Comparison of ENCODE assay signal across 20 cellular contexts in the genomic region with DNA sequence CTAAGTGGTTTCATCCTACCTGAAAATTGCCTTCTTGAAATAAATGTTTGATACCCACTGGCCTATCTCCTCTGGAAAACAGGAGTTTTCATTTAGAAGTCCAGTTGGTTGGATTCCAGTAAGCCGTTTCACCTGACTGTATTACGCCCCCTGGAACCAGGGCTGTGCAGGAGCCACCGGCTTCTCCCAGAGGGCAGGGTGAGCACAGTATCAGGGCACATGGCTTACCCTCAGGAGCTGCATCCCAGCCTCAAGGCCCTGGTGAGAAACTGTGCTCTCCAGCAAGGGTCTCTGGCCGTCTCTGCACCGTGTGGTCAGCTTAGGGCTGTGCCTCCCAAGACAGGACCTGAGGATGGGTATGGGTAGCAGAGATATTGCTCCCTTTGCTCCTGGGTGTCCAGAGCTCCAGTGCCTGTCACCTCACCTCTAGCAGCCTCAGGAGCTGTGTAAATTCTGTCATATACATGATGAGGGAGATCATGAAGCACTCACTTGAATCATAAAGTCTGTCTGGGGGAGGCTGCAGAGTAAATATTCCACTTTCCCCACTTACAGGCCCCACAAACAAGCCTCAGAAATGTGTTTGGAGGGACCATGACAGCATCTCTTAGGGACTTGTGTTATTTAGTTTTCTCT.
DNase-seq lines count a peak whose midpoint lies in the region; ATAC-seq, FAIRE-seq and TF ChIP-seq lines count a peak whose summit lies in the region.
"Had no signal": no experiment of that assay in that cellular context is flagged by ENCODE, and none has a peak within 500 bp of the region (broad histone marks: within the 10 kb centered on the region; RNA-seq: fewer than 3 reads in every experiment).

No MANE protein-coding gene starts in this region.

- TF ChIP-seq CTCF in GM23338 (conservative IDR thresholded peaks at IDR 0.05; ENCODE audit: low read depth in 2 of 2) (peak in 1 of 2 experiments; percentile 29; a peak in 2 of 4 replicates), H1 (IDR thresholded peaks at IDR 0.05; ENCODE audit: control extremely low read depth in 1 of 3, insufficient read depth in 1 of 3, low read depth in 1 of 3, low read length in 3 of 3) (no peak)

- peaks cover 23% of the 10 kb centered on the region for H3K4me1 Mint-ChIP-seq in activated CD4-positive, alpha-beta memory T cell treated with anti-CD3 and anti-CD28 coated beads for 36 hours (ENCODE audit: low read depth)
- H3K4me1 Mint-ChIP-seq in activated CD4-positive, alpha-beta memory T cell treated with anti-CD3 and anti-CD28 coated beads, Interleukin-2, amount 10 ng/mL, durations not matched to agents 7 days and 5 days: peaks cover 14% of the 10 kb centered on the region
- peaks cover 8% of the 10 kb centered on the region; the same call in 2 of the 3 replicates for H3K4me1 Mint-ChIP-seq in GM23338
- H3K4me1 Mint-ChIP-seq in stimulated activated memory B cell treated with anti-CD40 and anti-IgM and Interleukin-4, amounts not matched to agents 10 μg/mL and 1 μg/mL and 100 μg/mL, for 72 hours: peaks cover 36% of the 10 kb centered on the region
- peaks cover 15% of the 10 kb centered on the region for H3K4me1 Mint-ChIP-seq in activated naive CD4-positive, alpha-beta T cell treated with anti-CD3 and anti-CD28 coated beads for 36 hours (ENCODE audit: low read depth)

- 0 out of 4 replicates have a peak, but pooled peaks of 1 of the 2 experiments have one; percentile 7 for TF ChIP-seq RAD21 in H1 (IDR thresholded peaks at IDR 0.05 in 1 of 2, conservative IDR thresholded peaks at IDR 0.05 in 1 of 2; ENCODE audit: low read depth in 2 of 2, low read length in 2 of 2)

- H2BK120ac ChIP-seq in H1 (replicated peaks; ENCODE audit: low read depth, low read length): no peak overlapping the region

- H3K4me3 Mint-ChIP-seq in activated CD4-positive, alpha-beta memory T cell treated with anti-CD3 and anti-CD28 coated beads for 36 hours: no peak overlapping the region
- H3K4me3 Mint-ChIP-seq in activated CD4-positive, alpha-beta memory T cell treated with anti-CD3 and anti-CD28 coated beads, Interleukin-2, amount 10 ng/mL, durations not matched to agents 7 days and 5 days: no peak overlapping the region
- no peak overlapping the region for H3K4me3 Mint-ChIP-seq in GM23338
- no peak overlapping the region for H3K4me3 Mint-ChIP-seq in stimulated activated memory B cell treated with anti-CD40 and anti-IgM and Interleukin-4, amounts not matched to agents 10 μg/mL and 1 μg/mL and 100 μg/mL, for 72 hours
- H3K4me3 Mint-ChIP-seq in activated naive CD4-positive, alpha-beta T cell treated with anti-CD3 and anti-CD28 coated beads for 36 hours: no peak overlapping the region

- H4K5ac ChIP-seq in H1 (ENCODE audit: insufficient read length, low read depth, low read length): no peak overlapping the region

- H3K4me1 ChIP-seq in GM23338 (ENCODE audit: insufficient read depth): no peaks in the 10 kb centered on the region
- peaks cover 0 to 2% (median 0%) of the 10 kb centered on the region in 4 experiments; a peak in 1 of 7 replicates for H3K4me1 ChIP-seq in H1 (replicated peaks in 1 of 4; ENCODE audit: control insufficient read depth in 3 of 4, insufficient read depth in 4 of 4, low read length in 3 of 4)
- H3K4me1 ChIP-seq: HAP-1 had no signal

- no peak overlapping the region for H2BK20ac ChIP-seq in H1 (ENCODE audit: low read length)

- peaks cover 2% of the 10 kb centered on the region for H3K36me3 Mint-ChIP-seq in activated CD4-positive, alpha-beta memory T cell treated with anti-CD3 and anti-CD28 coated beads for 36 hours
- H3K36me3 Mint-ChIP-seq in activated CD4-positive, alpha-beta memory T cell treated with anti-CD3 and anti-CD28 coated beads, Interleukin-2, amount 10 ng/mL, durations not matched to agents 7 days and 5 days (ENCODE audit: low read depth): peaks cover 3% of the 10 kb centered on the region
- H3K36me3 Mint-ChIP-seq in GM23338 (ENCODE audit: low read depth): no peaks in the 10 kb centered on the region
- H3K36me3 Mint-ChIP-seq in stimulated activated memory B cell treated with anti-CD40 and anti-IgM and Interleukin-4, amounts not matched to agents 10 μg/mL and 1 μg/mL and 100 μg/mL, for 72 hours: peaks cover 10% of the 10 kb centered on the region
- peaks cover 5% of the 10 kb centered on the region for H3K36me3 Mint-ChIP-seq in activated naive CD4-positive, alpha-beta T cell treated with anti-CD3 and anti-CD28 coated beads for 36 hours (ENCODE audit: low read depth)

- H3K27me3 ChIP-seq in GM23338 (ENCODE audit: insufficient read depth) (no peaks in the 10 kb centered on the region), H1 (replicated peaks in 1 of 4; ENCODE audit: control insufficient read depth in 3 of 4, extremely low read depth in 1 of 4, insufficient read depth in 3 of 4, low read length in 3 of 4) (no peaks in the 10 kb centered on the region)
- H3K27me3 ChIP-seq: BLaER1 had no signal

- H3K36me3 ChIP-seq in GM23338 (ENCODE audit: insufficient read depth) (no peaks in the 10 kb centered on the region), H1 (ENCODE audit: control insufficient read depth in 2 of 4, insufficient read depth in 4 of 4, low read length in 3 of 4) (no peaks in the 10 kb centered on the region; a peak in 1 of 8 replicates)
- H3K36me3 ChIP-seq: HAP-1 had no signal

- H3K9me3 ChIP-seq in H1 (ENCODE audit: insufficient read depth in 2 of 2, low read depth in 1 of 2, low read length in 1 of 2): no peaks in the 10 kb centered on the region
- H3K9me3 ChIP-seq: BLaER1, HAP-1 had no signal

- DNase-seq in activated CD4-positive, alpha-beta memory T cell treated with anti-CD3 and anti-CD28 coated beads for 36 hours: no peak
- DNase-seq in activated CD4-positive, alpha-beta memory T cell treated with anti-CD3 and anti-CD28 coated beads, Interleukin-2, amount 10 ng/mL, durations not matched to agents 7 days and 5 days: no peak
- DNase-seq in GM23338 (ENCODE audit: low spot score) (no peak), H1 (ENCODE audit: low read depth in 1 of 2, low spot score in 2 of 2) (no peak), kidney glomerular epithelial cell (lab: John Stamatoyannopoulos, UW) (no peak), NCI-H146 (lab: John Stamatoyannopoulos, UW) (no peak)
- no peak for DNase-seq in activated naive CD4-positive, alpha-beta T cell treated with anti-CD3 and anti-CD28 coated beads for 36 hours
- DNase-seq: CD8-positive, alpha-beta memory T cell; DND-41; Kasumi-1; NCI-H1105 treated with DMSO at 0.1 percent for 48 hours; NCI-H187; NCI-H526 treated with DMSO at 0.1 percent for 48 hours; Right ventricle myocardium superior had no signal

- no peak overlapping the region for H3K9ac ChIP-seq in H1 (replicated peaks in 1 of 4; ENCODE audit: extremely low read depth in 1 of 4, low read depth in 3 of 4, low read length in 3 of 4)
- H3K9ac ChIP-seq: BLaER1 had no signal

- H4K20me1 ChIP-seq in GM23338 (replicated peaks; ENCODE audit: insufficient read depth): no peaks in the 10 kb centered on the region; the same call in 1 of the 2 replicates
- peaks cover 0 to 1% of the 10 kb centered on the region in 2 experiments for H4K20me1 ChIP-seq in H1 (replicated peaks in 1 of 2; ENCODE audit: control insufficient read depth in 1 of 2, insufficient read depth in 2 of 2, low read length in 2 of 2)
- H4K20me1 ChIP-seq: BLaER1 had no signal

- H2BK15ac ChIP-seq in H1 (ENCODE audit: low read length): no peak overlapping the region

- CTCF ChIA-PET in activated CD4-positive, alpha-beta memory T cell treated with anti-CD3 and anti-CD28 coated beads for 36 hours (lab: Charles Lee): interaction anchor here (0.5 to 2.7 kb wide), 4 partner anchors 11 to 264 kb away, joined by 3 to 10 read pairs (median 4); no protein-coding TSS in a partner anchor
- CTCF ChIA-PET in activated CD4-positive, alpha-beta memory T cell treated with anti-CD3 and anti-CD28 coated beads, Interleukin-2, amount 10 ng/mL, durations not matched to agents 7 days and 5 days (lab: Charles Lee): interaction anchor here (1.2 kb wide), 1 partner anchor 758 kb away, joined by 3 read pairs; no protein-coding TSS in a partner anchor
- CTCF ChIA-PET in H1 (lab: Charles Lee; ENCODE audit: partially characterized antibody): interaction anchor here (1.1 to 1.5 kb wide), 5 partner anchors 11 to 304 kb away, joined by 3 to 8 read pairs (median 3); no protein-coding TSS in a partner anchor
- CTCF ChIA-PET in activated naive CD4-positive, alpha-beta T cell treated with anti-CD3 and anti-CD28 coated beads for 36 hours (lab: Charles Lee): interaction anchor here (0.8 to 1.0 kb wide), 2 partner anchors 24 to 26 kb away, joined by 3 read pairs; no protein-coding TSS in a partner anchor

- no peak overlapping the region for H3K14ac ChIP-seq in H1 (ENCODE audit: insufficient read length)

- intact Hi-C loops in activated CD4-positive, alpha-beta memory T cell treated with anti-CD3 and anti-CD28 coated beads for 36 hours (cut with micrococcal nuclease): loop anchor here (5.0 kb wide), 1 partner anchor 105 kb away; no protein-coding TSS in a partner anchor
- intact Hi-C loops in activated naive CD4-positive, alpha-beta T cell treated with anti-CD3 and anti-CD28 coated beads for 36 hours (cut with micrococcal nuclease): no loop called here

- H3K79me2 ChIP-seq in GM23338 (replicated peaks; ENCODE audit: insufficient read depth): no peaks in the 10 kb centered on the region
- no peaks in the 10 kb centered on the region for H3K79me2 ChIP-seq in H1 (ENCODE audit: control insufficient read depth in 1 of 2, insufficient read depth in 2 of 2, low read length in 2 of 2)

- H3K4me3 ChIP-seq in GM23338: no peak overlapping the region
- H3K4me3 ChIP-seq in H1 (ENCODE audit: extremely low read depth in 1 of 4, insufficient read depth in 2 of 4, low read depth in 3 of 4, low read length in 4 of 4): no peak overlapping the region
- H3K4me3 ChIP-seq: BLaER1, HAP-1 had no signal

- H2AFZ ChIP-seq in GM23338 (no peak overlapping the region), H1 (ENCODE audit: low read length) (no peak overlapping the region)

- FAIRE-seq in H1 (lab: Jason Lieb, UNC): no peak
- FAIRE-seq: D721Med, G401.6, RCC 7860 had no signal

- H3K27ac ChIP-seq in GM23338 (ENCODE audit: low read depth) (no peak overlapping the region), H1 (ENCODE audit: low read depth, low read length) (0 out of 2 replicates have a peak overlapping the region, but pooled peaks have one; percentile 33)
- H3K27ac ChIP-seq: BLaER1 had no signal

- TF ChIP-seq POLR2A in H1 (IDR thresholded peaks at IDR 0.05; ENCODE audit: control extremely low read depth in 1 of 2, low read depth in 2 of 2, low read length in 2 of 2): no peak

- 0 out of 2 replicates have a peak, but pooled peaks cover 2% of the 10 kb centered on the region for H3F3A ChIP-seq in GM23338 (replicated peaks; ENCODE audit: low read depth)

- peak overlapping the region; percentile 54 for H3K27ac Mint-ChIP-seq in activated CD4-positive, alpha-beta memory T cell treated with anti-CD3 and anti-CD28 coated beads for 36 hours
- no peak overlapping the region for H3K27ac Mint-ChIP-seq in activated CD4-positive, alpha-beta memory T cell treated with anti-CD3 and anti-CD28 coated beads, Interleukin-2, amount 10 ng/mL, durations not matched to agents 7 days and 5 days
- no peak overlapping the region for H3K27ac Mint-ChIP-seq in GM23338
- peak overlapping the region; percentile 83 for H3K27ac Mint-ChIP-seq in stimulated activated memory B cell treated with anti-CD40 and anti-IgM and Interleukin-4, amounts not matched to agents 10 μg/mL and 1 μg/mL and 100 μg/mL, for 72 hours
- no peak overlapping the region for H3K27ac Mint-ChIP-seq in activated naive CD4-positive, alpha-beta T cell treated with anti-CD3 and anti-CD28 coated beads for 36 hours

- H4K91ac ChIP-seq in H1 (replicated peaks; ENCODE audit: insufficient read length, low read length): no peak overlapping the region

- no peaks in the 10 kb centered on the region for H3K23me2 ChIP-seq in H1 (ENCODE audit: low read depth, low read length)

- H3K56ac ChIP-seq in H1 (replicated peaks; ENCODE audit: insufficient read length, low read depth, low read length): no peak overlapping the region

- no peak for TF ChIP-seq EP300 in H1 (IDR thresholded peaks at IDR 0.05; ENCODE audit: borderline replicate concordance in 1 of 2, low read depth in 2 of 2, low read length in 2 of 2)

- H2AK5ac ChIP-seq in H1 (ENCODE audit: low read depth, low read length): no peak overlapping the region

- 87% methylated on average over 5 of the region's 5 CpGs; no CpG with 5 or more reads in 1 of the 2 experiments for WGBS in H1 (ENCODE audit: extremely low coverage in 1 of 2, insufficient coverage in 1 of 2, insufficient read length in 1 of 2, insufficient replicate concordance in 2 of 2, low coverage in 1 of 2, low lambda C conversion rate in 2 of 2, missing lambda C conversion rate in 1 of 2), 2 experiments

- no peak overlapping the region for H2BK12ac ChIP-seq in H1 (ENCODE audit: low read depth, low read length)

- no peak overlapping the region for H3K23ac ChIP-seq in H1 (ENCODE audit: insufficient read length)

- ATAC-seq in GM23338: peak; percentile 56
- no peak for ATAC-seq in stimulated activated memory B cell treated with anti-CD40 and anti-IgM and Interleukin-4, amounts not matched to agents 10 μg/mL and 1 μg/mL and 100 μg/mL, for 72 hours

- no peaks in the 10 kb centered on the region for H3K9me2 ChIP-seq in GM23338 (ENCODE audit: insufficient read depth)

- H3K18ac ChIP-seq in H1 (ENCODE audit: extremely low read depth, low read length): no peak overlapping the region

- no peak overlapping the region for H3K4ac ChIP-seq in H1 (replicated peaks; ENCODE audit: insufficient read length, low read depth, low read length)

- H3K27me3 Mint-ChIP-seq in activated CD4-positive, alpha-beta memory T cell treated with anti-CD3 and anti-CD28 coated beads for 36 hours: no peaks in the 10 kb centered on the region
- H3K27me3 Mint-ChIP-seq in activated CD4-positive, alpha-beta memory T cell treated with anti-CD3 and anti-CD28 coated beads, Interleukin-2, amount 10 ng/mL, durations not matched to agents 7 days and 5 days: no peaks in the 10 kb centered on the region
- H3K27me3 Mint-ChIP-seq in GM23338 (ENCODE audit: insufficient read depth, low read depth, poor library complexity): no peaks in the 10 kb centered on the region
- no peaks in the 10 kb centered on the region for H3K27me3 Mint-ChIP-seq in stimulated activated memory B cell treated with anti-CD40 and anti-IgM and Interleukin-4, amounts not matched to agents 10 μg/mL and 1 μg/mL and 100 μg/mL, for 72 hours
- no peaks in the 10 kb centered on the region for H3K27me3 Mint-ChIP-seq in activated naive CD4-positive, alpha-beta T cell treated with anti-CD3 and anti-CD28 coated beads for 36 hours (ENCODE audit: low read depth)

- H2BK5ac ChIP-seq in H1 (ENCODE audit: low read depth, low read length): no peak overlapping the region

- POLR2A ChIA-PET in activated CD4-positive, alpha-beta memory T cell treated with anti-CD3 and anti-CD28 coated beads for 36 hours (lab: Charles Lee): interaction anchor here (1.6 kb wide), 1 partner anchor 12 kb away, joined by 5 read pairs; no protein-coding TSS in a partner anchor
- POLR2A ChIA-PET in activated CD4-positive, alpha-beta memory T cell treated with anti-CD3 and anti-CD28 coated beads, Interleukin-2, amount 10 ng/mL, durations not matched to agents 7 days and 5 days (lab: Charles Lee): interaction anchor here (0.7 kb wide), 1 partner anchor 12 kb away, joined by 3 read pairs; no protein-coding TSS in a partner anchor
- POLR2A ChIA-PET in H1 (lab: Charles Lee; ENCODE audit: partially characterized antibody): no interaction called here

- H3K4me2 ChIP-seq in GM23338: no peak overlapping the region
- no peak overlapping the region for H3K4me2 ChIP-seq in H1 (ENCODE audit: insufficient read depth in 1 of 2, low read depth in 2 of 2, low read length in 2 of 2)
- H3K4me2 ChIP-seq: BLaER1 had no signal

- H3K9me3 Mint-ChIP-seq in activated CD4-positive, alpha-beta memory T cell treated with anti-CD3 and anti-CD28 coated beads for 36 hours: no peaks in the 10 kb centered on the region
- no peaks in the 10 kb centered on the region for H3K9me3 Mint-ChIP-seq in activated CD4-positive, alpha-beta memory T cell treated with anti-CD3 and anti-CD28 coated beads, Interleukin-2, amount 10 ng/mL, durations not matched to agents 7 days and 5 days
- no peaks in the 10 kb centered on the region for H3K9me3 Mint-ChIP-seq in GM23338
- H3K9me3 Mint-ChIP-seq in stimulated activated memory B cell treated with anti-CD40 and anti-IgM and Interleukin-4, amounts not matched to agents 10 μg/mL and 1 μg/mL and 100 μg/mL, for 72 hours: no peaks in the 10 kb centered on the region
- no peaks in the 10 kb centered on the region for H3K9me3 Mint-ChIP-seq in activated naive CD4-positive, alpha-beta T cell treated with anti-CD3 and anti-CD28 coated beads for 36 hours
- H3K9me3 Mint-ChIP-seq: CD8-positive, alpha-beta memory T cell had no signal

- H3K79me1 ChIP-seq in H1 (ENCODE audit: low read depth, low read length): no peaks in the 10 kb centered on the region

- no peak overlapping the region for H4K8ac ChIP-seq in H1 (ENCODE audit: extremely low read depth, insufficient read depth, low read length)

Comparison
In these comparisons a context has a peak if more than half of its experiments do, and no peak if none do; other contexts are left out.
1. H3K27ac Mint-ChIP-seq: peak in activated CD4-positive, alpha-beta memory T cell treated with anti-CD3 and anti-CD28 coated beads for 36 hours (single experiment) and stimulated activated memory B cell treated with anti-CD40 and anti-IgM and Interleukin-4, amounts not matched to agents 10 μg/mL and 1 μg/mL and 100 μg/mL, for 72 hours (single experiment); none in activated CD4-positive, alpha-beta memory T cell treated with anti-CD3 and anti-CD28 coated beads, Interleukin-2, amount 10 ng/mL, durations not matched to agents 7 days and 5 days (single experiment), GM23338 (single experiment) and activated naive CD4-positive, alpha-beta T cell treated with anti-CD3 and anti-CD28 coated beads for 36 hours (single experiment).